Comparison of ENCODE assay signal across 1 cellular context in the genomic region with DNA sequence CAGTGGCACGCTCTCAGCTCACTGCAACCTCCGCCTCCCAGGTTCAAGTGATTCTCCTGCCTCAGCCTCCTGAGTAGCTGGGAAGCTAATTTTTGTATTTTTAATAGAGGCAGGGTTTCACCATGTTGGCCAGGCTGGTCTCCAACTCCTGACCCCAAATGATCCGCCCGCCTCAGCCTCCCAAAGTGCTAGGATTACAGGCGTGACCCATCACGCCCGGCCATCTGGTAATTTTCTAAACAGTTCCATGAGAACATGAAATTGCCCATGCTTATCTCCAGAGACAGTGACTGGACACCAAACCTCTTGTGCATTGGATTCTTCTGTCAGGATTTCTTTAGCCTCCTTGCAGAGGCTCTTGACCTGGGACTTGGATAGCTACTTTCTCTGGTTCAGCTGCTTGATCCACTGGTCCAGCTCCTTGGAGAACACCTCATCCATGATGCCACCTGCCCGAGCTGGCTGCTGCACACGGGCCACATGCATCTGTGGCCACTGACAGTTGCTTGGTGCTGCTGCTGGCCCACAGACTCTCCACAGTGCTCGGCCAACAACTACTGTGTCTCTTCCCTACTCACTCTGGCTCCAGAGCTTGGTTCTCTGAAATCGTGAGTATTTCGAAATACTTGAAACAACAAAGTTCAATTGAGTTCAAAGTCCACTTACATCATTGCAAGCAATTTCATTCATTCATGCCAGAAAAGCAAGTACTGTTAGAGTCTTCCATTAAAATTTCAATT.
TF ChIP-seq lines count a peak whose summit lies in the region.

No MANE protein-coding gene starts in this region.

TF ChIP-seq in K562, 482 proteins besides CTCF, POLR2A, EP300 and RAD21 (continued from another document and continues in another):
- TF ChIP-seq HOXB6 (CRISPR knock-in tag; IDR thresholded peaks at IDR 0.05; ENCODE audit: borderline replicate concordance) (no peak), L3MBTL2 (IDR thresholded peaks at IDR 0.05) (peak; percentile 57; the same call in 1 of the 2 replicates), ILK (tag; IDR thresholded peaks at IDR 0.05; ENCODE audit: borderline replicate concordance, low read depth) (no peak), MTA2 (IDR thresholded peaks at IDR 0.05; ENCODE audit: low read depth) (peak; percentile 93), GATA2 (CRISPR knock-in tag; IDR thresholded peaks at IDR 0.05) (peak; percentile 91), VEZF1 (CRISPR knock-in tag; IDR thresholded peaks at IDR 0.05) (0 out of 2 replicates have a peak, but pooled peaks have one; percentile 10), GABPB1 (CRISPR knock-in tag; IDR thresholded peaks at IDR 0.05) (no peak), ZNF184 (CRISPR knock-in tag; IDR thresholded peaks at IDR 0.05) (no peak), MCM3 (IDR thresholded peaks at IDR 0.05) (no peak), SMAD1 (IDR thresholded peaks at IDR 0.05; ENCODE audit: low read depth, low read length, partially characterized antibody) (no peak), DACH1 (IDR thresholded peaks at IDR 0.05; ENCODE audit: partially characterized antibody) (no peak), ZFP30 (CRISPR knock-in tag; IDR thresholded peaks at IDR 0.05; ENCODE audit: borderline replicate concordance) (no peak), FOXP1 (CRISPR knock-in tag; IDR thresholded peaks at IDR 0.05) (no peak), MAFF (IDR thresholded peaks at IDR 0.05; ENCODE audit: low read length) (peak; percentile 8; the same call in 1 of the 2 replicates), MEF2D (tag; conservative IDR thresholded peaks at IDR 0.05; ENCODE audit: low read depth) (no peak), RBBP5 (IDR thresholded peaks at IDR 0.05; ENCODE audit: borderline replicate concordance, insufficient read depth, low read length, poor library complexity, severe bottlenecking) (peak; percentile 79), ZNF143 (CRISPR knock-in tag; IDR thresholded peaks at IDR 0.05) (no peak), KAT8 (IDR thresholded peaks at IDR 0.05; ENCODE audit: low read depth) (no peak), MEIS2 (IDR thresholded peaks at IDR 0.05; ENCODE audit: partially characterized antibody) (no peak), BCL6 (CRISPR knock-in tag; IDR thresholded peaks at IDR 0.05) (no peak), BRD9 (IDR thresholded peaks at IDR 0.05; ENCODE audit: low read depth, partially characterized antibody) (peak; percentile 30), SAFB (IDR thresholded peaks at IDR 0.05; ENCODE audit: borderline replicate concordance, low read depth, low read length) (no peak), NFATC3 (IDR thresholded peaks at IDR 0.05) (0 out of 2 replicates have a peak, but pooled peaks have one; percentile 52), CTBP1 (IDR thresholded peaks at IDR 0.05; ENCODE audit: borderline replicate concordance) (peak; percentile 69; the same call in 1 of the 2 replicates), PCBP2 (IDR thresholded peaks at IDR 0.05; ENCODE audit: low read depth, low read length, poor library complexity, severe bottlenecking) (no peak), NR2C2 (CRISPR knock-in tag; IDR thresholded peaks at IDR 0.05) (no peak), NR2C2 (tag; IDR thresholded peaks at IDR 0.05) (peak; percentile 50; the same call in 1 of the 2 replicates), SRSF3 (IDR thresholded peaks at IDR 0.05; ENCODE audit: insufficient read depth, low read length) (no peak), HDAC2 (IDR thresholded peaks at IDR 0.05) (peak; percentile 94), SPI1 (IDR thresholded peaks at IDR 0.05; ENCODE audit: borderline replicate concordance, low read depth, low read length) (no peak), RBFOX2 (IDR thresholded peaks at IDR 0.05; ENCODE audit: low read depth, low read length) (no peak), ADNP (tag; IDR thresholded peaks at IDR 0.05) (peak; percentile 70), HMGN3 (IDR thresholded peaks at IDR 0.05; ENCODE audit: borderline replicate concordance, extremely low read depth, insufficient read length, low read depth, low read length) (no peak), USF2 (CRISPR knock-in tag; IDR thresholded peaks at IDR 0.05) (no peak), LEF1 (IDR thresholded peaks at IDR 0.05) (peak; percentile 85), GTF2F1 (IDR thresholded peaks at IDR 0.05; ENCODE audit: low read depth, low read length) (no peak), WHSC1 (IDR thresholded peaks at IDR 0.05; ENCODE audit: low read length) (peak; percentile 41), BMI1 (IDR thresholded peaks at IDR 0.05; ENCODE audit: low read length) (no peak), RAD51 (IDR thresholded peaks at IDR 0.05; ENCODE audit: borderline replicate concordance, low read depth) (peak; percentile 38; the same call in 1 of the 2 replicates), MITF (IDR thresholded peaks at IDR 0.05) (no peak), MED1 (CRISPR knock-in tag; IDR thresholded peaks at IDR 0.05; ENCODE audit: borderline replicate concordance) (no peak), MECOM (CRISPR knock-in tag; IDR thresholded peaks at IDR 0.05) (0 out of 2 replicates have a peak, but pooled peaks have one; percentile 21), SMARCA4 (IDR thresholded peaks at IDR 0.05) (peak; percentile 95), ZBTB7A (IDR thresholded peaks at IDR 0.05; ENCODE audit: borderline replicate concordance, control insufficient read depth, low read depth, low read length) (no peak), NFE2 (IDR thresholded peaks at IDR 0.05; ENCODE audit: low read depth) (peak; percentile 59), RCOR1 (IDR thresholded peaks at IDR 0.05; ENCODE audit: borderline replicate concordance in 1 of 2, low read depth in 2 of 2, low read length in 2 of 2) (peak; percentile 86 to 88; a peak in 3 of 4 replicates), ARID1B (IDR thresholded peaks at IDR 0.05) (peak; percentile 98)
- TF ChIP-seq, protein P1, sequence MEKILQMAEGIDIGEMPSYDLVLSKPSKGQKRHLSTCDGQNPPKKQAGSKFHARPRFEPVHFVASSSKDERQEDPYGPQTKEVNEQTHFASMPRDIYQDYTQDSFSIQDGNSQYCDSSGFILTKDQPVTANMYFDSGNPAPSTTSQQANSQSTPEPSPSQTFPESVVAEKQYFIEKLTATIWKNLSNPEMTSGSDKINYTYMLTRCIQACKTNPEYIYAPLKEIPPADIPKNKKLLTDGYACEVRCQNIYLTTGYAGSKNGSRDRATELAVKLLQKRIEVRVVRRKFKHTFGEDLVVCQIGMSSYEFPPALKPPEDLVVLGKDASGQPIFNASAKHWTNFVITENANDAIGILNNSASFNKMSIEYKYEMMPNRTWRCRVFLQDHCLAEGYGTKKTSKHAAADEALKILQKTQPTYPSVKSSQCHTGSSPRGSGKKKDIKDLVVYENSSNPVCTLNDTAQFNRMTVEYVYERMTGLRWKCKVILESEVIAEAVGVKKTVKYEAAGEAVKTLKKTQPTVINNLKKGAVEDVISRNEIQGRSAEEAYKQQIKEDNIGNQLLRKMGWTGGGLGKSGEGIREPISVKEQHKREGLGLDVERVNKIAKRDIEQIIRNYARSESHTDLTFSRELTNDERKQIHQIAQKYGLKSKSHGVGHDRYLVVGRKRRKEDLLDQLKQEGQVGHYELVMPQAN (IDR thresholded peaks at IDR 0.05; ENCODE audit: borderline replicate concordance), result no peak
- TF ChIP-seq, protein P2, sequence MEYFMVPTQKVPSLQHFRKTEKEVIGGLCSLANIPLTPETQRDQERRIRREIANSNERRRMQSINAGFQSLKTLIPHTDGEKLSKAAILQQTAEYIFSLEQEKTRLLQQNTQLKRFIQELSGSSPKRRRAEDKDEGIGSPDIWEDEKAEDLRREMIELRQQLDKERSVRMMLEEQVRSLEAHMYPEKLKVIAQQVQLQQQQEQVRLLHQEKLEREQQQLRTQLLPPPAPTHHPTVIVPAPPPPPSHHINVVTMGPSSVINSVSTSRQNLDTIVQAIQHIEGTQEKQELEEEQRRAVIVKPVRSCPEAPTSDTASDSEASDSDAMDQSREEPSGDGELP (CRISPR knock-in tag; IDR thresholded peaks at IDR 0.05; ENCODE audit: borderline replicate concordance), result 0 out of 2 replicates have a peak, but pooled peaks have one; percentile 29
- TF ChIP-seq, protein P3, sequence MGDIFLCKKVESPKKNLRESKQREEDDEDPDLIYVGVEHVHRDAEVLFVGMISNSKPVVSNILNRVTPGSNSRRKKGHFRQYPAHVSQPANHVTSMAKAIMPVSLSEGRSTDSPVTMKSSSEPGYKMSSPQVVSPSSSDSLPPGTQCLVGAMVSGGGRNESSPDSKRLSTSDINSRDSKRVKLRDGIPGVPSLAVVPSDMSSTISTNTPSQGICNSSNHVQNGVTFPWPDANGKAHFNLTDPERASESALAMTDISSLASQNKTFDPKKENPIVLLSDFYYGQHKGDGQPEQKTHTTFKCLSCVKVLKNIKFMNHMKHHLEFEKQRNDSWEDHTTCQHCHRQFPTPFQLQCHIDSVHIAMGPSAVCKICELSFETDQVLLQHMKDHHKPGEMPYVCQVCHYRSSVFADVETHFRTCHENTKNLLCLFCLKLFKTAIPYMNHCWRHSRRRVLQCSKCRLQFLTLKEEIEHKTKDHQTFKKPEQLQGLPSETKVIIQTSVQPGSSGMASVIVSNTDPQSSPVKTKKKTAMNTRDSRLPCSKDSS (IDR thresholded peaks at IDR 0.05; ENCODE audit: low read depth, partially characterized antibody), result no peak
- TF ChIP-seq, protein P4, sequence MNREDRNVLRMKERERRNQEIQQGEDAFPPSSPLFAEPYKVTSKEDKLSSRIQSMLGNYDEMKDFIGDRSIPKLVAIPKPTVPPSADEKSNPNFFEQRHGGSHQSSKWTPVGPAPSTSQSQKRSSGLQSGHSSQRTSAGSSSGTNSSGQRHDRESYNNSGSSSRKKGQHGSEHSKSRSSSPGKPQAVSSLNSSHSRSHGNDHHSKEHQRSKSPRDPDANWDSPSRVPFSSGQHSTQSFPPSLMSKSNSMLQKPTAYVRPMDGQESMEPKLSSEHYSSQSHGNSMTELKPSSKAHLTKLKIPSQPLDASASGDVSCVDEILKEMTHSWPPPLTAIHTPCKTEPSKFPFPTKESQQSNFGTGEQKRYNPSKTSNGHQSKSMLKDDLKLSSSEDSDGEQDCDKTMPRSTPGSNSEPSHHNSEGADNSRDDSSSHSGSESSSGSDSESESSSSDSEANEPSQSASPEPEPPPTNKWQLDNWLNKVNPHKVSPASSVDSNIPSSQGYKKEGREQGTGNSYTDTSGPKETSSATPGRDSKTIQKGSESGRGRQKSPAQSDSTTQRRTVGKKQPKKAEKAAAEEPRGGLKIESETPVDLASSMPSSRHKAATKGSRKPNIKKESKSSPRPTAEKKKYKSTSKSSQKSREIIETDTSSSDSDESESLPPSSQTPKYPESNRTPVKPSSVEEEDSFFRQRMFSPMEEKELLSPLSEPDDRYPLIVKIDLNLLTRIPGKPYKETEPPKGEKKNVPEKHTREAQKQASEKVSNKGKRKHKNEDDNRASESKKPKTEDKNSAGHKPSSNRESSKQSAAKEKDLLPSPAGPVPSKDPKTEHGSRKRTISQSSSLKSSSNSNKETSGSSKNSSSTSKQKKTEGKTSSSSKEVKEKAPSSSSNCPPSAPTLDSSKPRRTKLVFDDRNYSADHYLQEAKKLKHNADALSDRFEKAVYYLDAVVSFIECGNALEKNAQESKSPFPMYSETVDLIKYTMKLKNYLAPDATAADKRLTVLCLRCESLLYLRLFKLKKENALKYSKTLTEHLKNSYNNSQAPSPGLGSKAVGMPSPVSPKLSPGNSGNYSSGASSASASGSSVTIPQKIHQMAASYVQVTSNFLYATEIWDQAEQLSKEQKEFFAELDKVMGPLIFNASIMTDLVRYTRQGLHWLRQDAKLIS (CRISPR knock-in tag; IDR thresholded peaks at IDR 0.05), result no peak
- TF ChIP-seq, protein P5, sequence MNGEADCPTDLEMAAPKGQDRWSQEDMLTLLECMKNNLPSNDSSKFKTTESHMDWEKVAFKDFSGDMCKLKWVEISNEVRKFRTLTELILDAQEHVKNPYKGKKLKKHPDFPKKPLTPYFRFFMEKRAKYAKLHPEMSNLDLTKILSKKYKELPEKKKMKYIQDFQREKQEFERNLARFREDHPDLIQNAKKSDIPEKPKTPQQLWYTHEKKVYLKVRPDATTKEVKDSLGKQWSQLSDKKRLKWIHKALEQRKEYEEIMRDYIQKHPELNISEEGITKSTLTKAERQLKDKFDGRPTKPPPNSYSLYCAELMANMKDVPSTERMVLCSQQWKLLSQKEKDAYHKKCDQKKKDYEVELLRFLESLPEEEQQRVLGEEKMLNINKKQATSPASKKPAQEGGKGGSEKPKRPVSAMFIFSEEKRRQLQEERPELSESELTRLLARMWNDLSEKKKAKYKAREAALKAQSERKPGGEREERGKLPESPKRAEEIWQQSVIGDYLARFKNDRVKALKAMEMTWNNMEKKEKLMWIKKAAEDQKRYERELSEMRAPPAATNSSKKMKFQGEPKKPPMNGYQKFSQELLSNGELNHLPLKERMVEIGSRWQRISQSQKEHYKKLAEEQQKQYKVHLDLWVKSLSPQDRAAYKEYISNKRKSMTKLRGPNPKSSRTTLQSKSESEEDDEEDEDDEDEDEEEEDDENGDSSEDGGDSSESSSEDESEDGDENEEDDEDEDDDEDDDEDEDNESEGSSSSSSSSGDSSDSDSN (IDR thresholded peaks at IDR 0.05; ENCODE audit: borderline replicate concordance in 1 of 2, low read depth in 2 of 2, low read length in 2 of 2), result no peak
